1 cellular context compared by ENCODE assay signal in genomic region chr15:41804920-41805666, GRCh38.
TF ChIP-seq lines count a peak whose summit lies in the region.

No MANE protein-coding gene starts in this region.

TF ChIP-seq in SK-N-SH treated with all-trans-retinoic acid at 6 μM for 48 hours, 23 proteins besides CTCF, POLR2A, EP300 and RAD21 (continued from another document):
- TF ChIP-seq PATZ1 (CRISPR knock-in tag; IDR thresholded peaks at IDR 0.05; ENCODE audit: borderline replicate concordance): no peak
- TF ChIP-seq ARNTL (CRISPR knock-in tag; IDR thresholded peaks at IDR 0.05; ENCODE audit: borderline replicate concordance, low read depth): no peak
- no peak for TF ChIP-seq PPARA (CRISPR knock-in tag; IDR thresholded peaks at IDR 0.05; ENCODE audit: borderline replicate concordance)
- no peak for TF ChIP-seq TSHZ2 (CRISPR knock-in tag; IDR thresholded peaks at IDR 0.05)
- no peak for TF ChIP-seq ZNF565 (CRISPR knock-in tag; conservative IDR thresholded peaks at IDR 0.05; ENCODE audit: low read depth)
- TF ChIP-seq SNAI2 (CRISPR knock-in tag; IDR thresholded peaks at IDR 0.05): no peak
- TF ChIP-seq RARB (CRISPR knock-in tag; IDR thresholded peaks at IDR 0.05): no peak
- TF ChIP-seq ZC3H10 (CRISPR knock-in tag; IDR thresholded peaks at IDR 0.05): no peak
